10 cellular contexts compared by ENCODE assay signal in the genomic region with DNA sequence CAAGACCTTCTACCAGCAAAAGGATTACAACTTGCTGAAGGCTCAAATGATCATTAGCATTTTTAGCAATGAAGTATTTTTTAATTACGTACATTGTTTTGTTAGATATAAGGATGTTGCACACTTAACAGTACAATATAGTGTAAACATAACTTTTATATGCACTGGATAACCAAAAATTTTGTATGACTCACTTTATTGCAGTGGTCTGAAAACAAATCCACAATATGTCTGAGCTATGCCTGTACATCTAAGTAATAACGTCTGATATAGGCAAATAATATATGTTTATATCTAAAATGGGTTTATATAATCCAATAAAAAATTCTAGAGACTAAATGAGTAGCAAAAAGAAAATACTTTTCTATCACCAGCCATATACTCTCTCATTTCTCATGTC. TPM values are rescaled to one million over a fixed set of nuclear protein-coding genes. Genes with fewer than 3 reads are reported as not detected.
"Had no signal": no experiment of that assay in that cellular context is flagged by ENCODE, and none has a peak within 500 bp of the region (broad histone marks: within the 10 kb centered on the region; RNA-seq: fewer than 3 reads in every experiment).

No MANE protein-coding gene starts in this region.

- H3K9ac ChIP-seq: KMS-11 had no signal

- H2AFZ ChIP-seq: GM23338 had no signal

- H3K4me3 ChIP-seq: GM23338 had no signal

- DNase-seq: H9, HFFc6, Kasumi-1, KBM-7 had no signal

- H3K27ac ChIP-seq: HL-60, KMS-11 had no signal

- H3K4me2 ChIP-seq: GM23338, KMS-11 had no signal

- ATAC-seq: GM23338, HCT116, HepG2 had no signal

RNA-seq across cellular contexts. Expression of a gene that starts 10.6 kb away (rescaled TPM):
- total RNA-seq: HT1080 had no signal
